In the genomic region with DNA sequence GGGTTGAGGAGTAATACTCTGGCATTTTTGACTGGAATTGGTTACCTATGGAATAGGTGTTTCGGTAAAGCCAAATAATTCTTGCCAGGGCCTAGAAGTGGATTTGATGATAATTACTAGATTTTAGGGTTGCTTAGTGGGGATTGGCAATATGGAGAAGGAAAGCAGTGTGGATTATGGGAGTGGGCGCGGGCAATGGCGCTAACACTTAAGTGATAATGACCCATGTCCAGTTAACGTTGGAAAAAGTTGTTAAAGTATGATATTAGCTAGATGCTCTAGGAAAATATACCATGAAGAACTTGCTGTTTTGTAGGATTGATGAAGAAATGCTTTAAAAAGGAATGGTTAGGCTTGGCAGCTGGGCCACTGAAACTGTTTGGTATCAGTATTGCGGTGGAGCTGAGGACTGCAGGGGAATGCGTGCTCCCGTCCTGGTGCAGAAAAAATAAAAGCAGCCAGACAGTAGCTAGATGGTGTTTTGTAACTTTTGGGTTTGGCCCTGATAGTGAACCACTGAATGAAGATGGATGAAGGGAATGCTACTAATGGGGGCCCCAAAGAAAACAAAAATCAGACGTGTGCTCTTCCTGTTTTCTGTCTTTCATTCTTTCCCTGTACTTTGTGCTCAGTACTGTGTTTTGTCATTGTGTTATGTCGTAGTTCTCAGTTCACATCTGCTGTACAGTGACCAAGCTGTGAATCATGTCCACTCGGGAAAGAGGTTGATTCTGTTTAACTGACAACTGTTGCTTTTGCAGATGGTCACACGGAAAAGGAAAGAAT, we compare ENCODE assay signal across 8 cellular contexts. TPM values are rescaled to one million over a fixed set of nuclear protein-coding genes. Genes with fewer than 3 reads are reported as not detected.
DNase-seq lines count a peak whose midpoint lies in the region; ATAC-seq, FAIRE-seq and TF ChIP-seq lines count a peak whose summit lies in the region.

No MANE protein-coding gene starts in this region.

- H3K9ac ChIP-seq in SK-N-SH, result peak overlapping the region; percentile 55
- peak overlapping the region; percentile 81 for H3K9ac ChIP-seq in HepG2 (ENCODE audit: insufficient read depth, low read depth, low read length)

- H3K27me3 ChIP-seq in SK-N-SH (ENCODE audit: insufficient read depth), result 0 out of 2 replicates have a peak, but pooled peaks cover 7% of the 10 kb centered on the region
- no peaks in the 10 kb centered on the region; a peak in 1 of 5 replicates for H3K27me3 ChIP-seq in HepG2 (ENCODE audit: control insufficient read depth in 1 of 2, insufficient read depth in 2 of 2, low read length in 2 of 2)

- no peaks in the 10 kb centered on the region for H3F3A ChIP-seq in SK-N-SH (replicated peaks; ENCODE audit: insufficient read depth)

- H3K4me1 Mint-ChIP-seq in chondrocyte (ENCODE audit: low read depth), result peaks cover 31% of the 10 kb centered on the region
- peaks cover 11% of the 10 kb centered on the region for H3K4me1 Mint-ChIP-seq in stimulated activated memory B cell treated with anti-CD40 and anti-IgM and Interleukin-4, amounts not matched to agents 10 μg/mL and 1 μg/mL and 100 μg/mL, for 72 hours

- H3K4me2 ChIP-seq in SK-N-SH (peak overlapping the region; percentile 82), HepG2 (ENCODE audit: low read depth, low read length) (peak overlapping the region; percentile 82)

- intact Hi-C loops in HepG2 (cut with micrococcal nuclease; ENCODE audit: unreplicated experiment), result loop anchor here (1.0 to 2.0 kb wide), 2 partner anchors 29 to 42 kb away; no protein-coding TSS in a partner anchor

- H3K9me3 ChIP-seq in SK-N-SH (no peaks in the 10 kb centered on the region), HepG2 (ENCODE audit: low read length) (no peaks in the 10 kb centered on the region)

- H4K20me1 ChIP-seq in SK-N-SH (ENCODE audit: insufficient read depth) (peaks cover 6% of the 10 kb centered on the region; the same call in 1 of the 2 replicates), HepG2 (ENCODE audit: insufficient read depth, low read length) (peaks cover 34% of the 10 kb centered on the region)

- FAIRE-seq in HepG2 (lab: Jason Lieb, UNC), result no peak

- peak; percentile 58 to 64 for TF ChIP-seq POLR2A in HepG2 (IDR thresholded peaks at IDR 0.05; ENCODE audit: insufficient read depth in 1 of 2, low read depth in 2 of 2, low read length in 2 of 2)

- peak overlapping the region; percentile 8 to 16; a peak in 3 of 4 replicates for H3K27ac ChIP-seq in SK-N-SH (ENCODE audit: low read depth in 2 of 2, low read length in 1 of 2)
- peak overlapping the region; percentile 69 for H3K27ac ChIP-seq in HepG2 (ENCODE audit: extremely low read length, insufficient read depth, low read length)

- no TSS peak for BruUV-seq in HepG2 (replicated peaks; lab: Mats Ljungman, UMichigan)

- no peak for TF ChIP-seq RAD21 in SK-N-SH (IDR thresholded peaks at IDR 0.05; ENCODE audit: low read length)
- TF ChIP-seq RAD21 in HepG2 (CRISPR knock-in tag; IDR thresholded peaks at IDR 0.05), result no peak

- H3K9me3 Mint-ChIP-seq in chondrocyte (ENCODE audit: low read depth), result peaks cover 3% of the 10 kb centered on the region
- H3K9me3 Mint-ChIP-seq in stimulated activated memory B cell treated with anti-CD40 and anti-IgM and Interleukin-4, amounts not matched to agents 10 μg/mL and 1 μg/mL and 100 μg/mL, for 72 hours, result no peaks in the 10 kb centered on the region

- no peaks in the 10 kb centered on the region for H3K36me3 Mint-ChIP-seq in chondrocyte (ENCODE audit: low read depth)
- H3K36me3 Mint-ChIP-seq in stimulated activated memory B cell treated with anti-CD40 and anti-IgM and Interleukin-4, amounts not matched to agents 10 μg/mL and 1 μg/mL and 100 μg/mL, for 72 hours, result peaks cover 5% of the 10 kb centered on the region

- WGBS in SK-N-SH (ENCODE audit: low lambda C conversion rate), result 5% methylated on average over 12 of the region's 12 CpGs
- WGBS in HepG2 (ENCODE audit: low lambda C conversion rate), result under 1% methylated on average over 12 of the region's 12 CpGs

- TF ChIP-seq CTCF in SK-N-SH (IDR thresholded peaks at IDR 0.05), result no peak; the same call in none of the 2 replicates
- peak; percentile 52 for TF ChIP-seq CTCF in chondrocyte (IDR thresholded peaks at IDR 0.05)
- 0 out of 2 replicates have a peak, but pooled peaks have one; percentile 2 for TF ChIP-seq CTCF in HepG2 (CRISPR knock-in tag; IDR thresholded peaks at IDR 0.05)

- ATAC-seq in GM18873 (IDR thresholded peaks at IDR 0.05; ENCODE audit: low FRiP score, unreplicated experiment), result peak; percentile 20
- peak; percentile 30 for ATAC-seq in HG03196 (IDR thresholded peaks at IDR 0.05; ENCODE audit: unreplicated experiment)
- ATAC-seq in HepG2, result peak; percentile 60
- no peak for ATAC-seq in stimulated activated memory B cell treated with anti-CD40 and anti-IgM and Interleukin-4, amounts not matched to agents 10 μg/mL and 1 μg/mL and 100 μg/mL, for 72 hours

- DNase-seq in Ammon's horn (ENCODE audit: low spot score), result peak; percentile 46
- peak; percentile 36 for DNase-seq in SK-N-SH
- no peak for DNase-seq in chondrocyte (ENCODE audit: low spot score)
- peak; percentile 89 for DNase-seq in HepG2 (ENCODE audit: low spot score)
- no peak for DNase-seq in NCI-H1930 (lab: John Stamatoyannopoulos, UW)

- CTCF ChIA-PET in SK-N-SH (lab: Yijun Ruan, JAX), result interaction anchor here (1.0 to 1.4 kb wide), 4 partner anchors 12 to 46 kb away, joined by 3 to 5 read pairs (median 3); no protein-coding TSS in a partner anchor
- CTCF ChIA-PET in HepG2 (lab: Yijun Ruan, JAX; ENCODE audit: low intra/inter-chr PET ratio, low total read pairs), result no interaction called here

- H3K4me3 Mint-ChIP-seq in chondrocyte (ENCODE audit: unreplicated experiment), result peak overlapping the region; percentile 92
- H3K4me3 Mint-ChIP-seq in stimulated activated memory B cell treated with anti-CD40 and anti-IgM and Interleukin-4, amounts not matched to agents 10 μg/mL and 1 μg/mL and 100 μg/mL, for 72 hours, result peak overlapping the region; percentile 87

- peak overlapping the region; percentile 52 for H3K27ac Mint-ChIP-seq in chondrocyte (ENCODE audit: unreplicated experiment)
- H3K27ac Mint-ChIP-seq in stimulated activated memory B cell treated with anti-CD40 and anti-IgM and Interleukin-4, amounts not matched to agents 10 μg/mL and 1 μg/mL and 100 μg/mL, for 72 hours, result peak overlapping the region; percentile 82

- H2AFZ ChIP-seq in SK-N-SH (ENCODE audit: low read depth) (peak overlapping the region; percentile 91), HepG2 (ENCODE audit: low read length) (no peak overlapping the region)

- H3K79me2 ChIP-seq in SK-N-SH (ENCODE audit: insufficient read depth) (peaks cover 36% of the 10 kb centered on the region), HepG2 (ENCODE audit: insufficient read depth, low read length) (peaks cover 54% of the 10 kb centered on the region)

- in situ Hi-C loops in HepG2 (cut with HindIII; ENCODE audit: extremely low pct_ligation_motif_present, low pct_unique_long_range_greater_than_20kb), result no loop called here

- H3K27me3 Mint-ChIP-seq in chondrocyte (ENCODE audit: low read depth), result peaks cover 8% of the 10 kb centered on the region
- no peaks in the 10 kb centered on the region for H3K27me3 Mint-ChIP-seq in stimulated activated memory B cell treated with anti-CD40 and anti-IgM and Interleukin-4, amounts not matched to agents 10 μg/mL and 1 μg/mL and 100 μg/mL, for 72 hours

- H3K36me3 ChIP-seq in SK-N-SH (replicated peaks in 1 of 2; ENCODE audit: control insufficient read depth in 1 of 2, insufficient read depth in 2 of 2, low read length in 1 of 2) (no peaks in the 10 kb centered on the region), HepG2 (replicated peaks in 1 of 2; ENCODE audit: control insufficient read depth in 1 of 2, insufficient read depth in 2 of 2, low read length in 2 of 2) (peaks cover under 1% of the 10 kb centered on the region in 2 experiments; a peak in 2 of 5 replicates)

- H3K4me1 ChIP-seq in SK-N-SH (ENCODE audit: control insufficient read depth in 1 of 2, insufficient read depth in 2 of 2, low read depth in 1 of 2, low read length in 1 of 2) (peaks cover 0 to 11% of the 10 kb centered on the region in 2 experiments; a peak in 2 of 4 replicates), HepG2 (ENCODE audit: insufficient read depth, low read length) (peaks cover 58% of the 10 kb centered on the region)

- H3K4me3 ChIP-seq in SK-N-SH (ENCODE audit: low read depth in 2 of 2, low read length in 1 of 2), result peak overlapping the region; percentile 95 to 99
- peak overlapping the region; percentile 79 to 91 (median 89) for H3K4me3 ChIP-seq in HepG2 (replicated peaks in 1 of 3; ENCODE audit: insufficient read depth in 1 of 3, low read depth in 2 of 3, low read length in 3 of 3)

- POLR2A ChIA-PET in SK-N-SH (lab: Yijun Ruan, JAX) (interaction anchor here (0.7 to 1.2 kb wide), 3 partner anchors 11 to 85 kb away, joined by 3 read pairs; no protein-coding TSS in a partner anchor), HepG2 (lab: Yijun Ruan, JAX) (interaction anchor here (1.9 to 2.5 kb wide), 5 partner anchors 11 to 75 kb away, joined by 5 to 12 read pairs (median 8); a partner anchor contains a TSS)

- no peaks in the 10 kb centered on the region for H3K9me2 ChIP-seq in SK-N-SH

- no peak for TF ChIP-seq EP300 in SK-N-SH (IDR thresholded peaks at IDR 0.05; ENCODE audit: borderline replicate concordance in 1 of 2, low read depth in 1 of 2, low read length in 1 of 2)
- peak in 1 of 2 experiments; percentile 82; a peak in 2 of 4 replicates for TF ChIP-seq EP300 in HepG2 (IDR thresholded peaks at IDR 0.05; ENCODE audit: low read depth in 2 of 2, low read length in 2 of 2)
- peak; percentile 69; the same call in 1 of the 2 replicates for TF ChIP-seq EP300 in HepG2 (CRISPR knock-in tag; IDR thresholded peaks at IDR 0.05; ENCODE audit: borderline replicate concordance)

RNA-seq across cellular contexts. Expression of a gene that starts 0.9 kb away (rescaled TPM):
- 8.7 and 15.0 TPM in 2 replicates for polyA plus RNA-seq in SK-N-SH (2012; rRNA removed)
- 15.7 and 18.1 TPM in 2 replicates for polyA plus RNA-seq in SK-N-SH (2012; cell fraction: cytosol; rRNA removed)
- polyA plus RNA-seq in SK-N-SH (2012; cell fraction: nucleus; rRNA removed), result 5.5 and 11.7 TPM in 2 replicates
- total RNA-seq in chondrocyte, result 24.7 to 27.7 TPM (median 25.0 TPM) in 3 replicates
- 54.6 and 73.5 TPM in 2 replicates for total RNA-seq in HepG2 (2016; rRNA removed; fragmentation: Illumina TruSeq; extraction: Trizol)
- 42.1 and 49.7 TPM in 2 replicates for total RNA-seq in HepG2 (2016; cell fraction: cytosol; rRNA removed; fragmentation: Illumina TruSeq; extraction: Trizol; ENCODE audit: low read depth)
- total RNA-seq in HepG2 (2016; cell fraction: insoluble cytoplasmic fraction; rRNA removed; fragmentation: Illumina TruSeq; extraction: Trizol), result 62.3 and 69.8 TPM in 2 replicates
- 63.4 and 67.9 TPM in 2 replicates for total RNA-seq in HepG2 (2016; cell fraction: membrane; rRNA removed; fragmentation: Illumina TruSeq; extraction: Trizol)
- total RNA-seq in HepG2 (2016; cell fraction: nucleus; rRNA removed; fragmentation: Illumina TruSeq; extraction: Trizol), result 85.3 and 102 TPM in 2 replicates
- 316 and 481 TPM in 2 replicates for polyA plus RNA-seq in HepG2 (2011; rRNA removed)
- polyA plus RNA-seq in HepG2 (2011; cell fraction: cytosol; rRNA removed), result 173 and 253 TPM in 2 replicates
- polyA plus RNA-seq in HepG2 (2011; cell fraction: nucleus; rRNA removed), result 137 and 144 TPM in 2 replicates
- polyA plus RNA-seq in HepG2 (2012), result 326 and 528 TPM in 2 replicates
- polyA plus RNA-seq in HepG2 (2016; cell fraction: cytosol; fragmentation: Illumina TruSeq; extraction: Trizol; ENCODE audit: low read depth), result 54.6 and 62.8 TPM in 2 replicates
- polyA plus RNA-seq in HepG2 (2016; cell fraction: insoluble cytoplasmic fraction; fragmentation: Illumina TruSeq; extraction: Trizol; ENCODE audit: low read depth), result 59.5 and 66.9 TPM in 2 replicates
- 65.7 and 73.3 TPM in 2 replicates for polyA plus RNA-seq in HepG2 (2016; cell fraction: membrane; fragmentation: Illumina TruSeq; extraction: Trizol; ENCODE audit: low read depth)
- polyA plus RNA-seq in HepG2 (2016; cell fraction: nucleus; fragmentation: Illumina TruSeq; extraction: Trizol; ENCODE audit: insufficient read depth, low read depth), result 147 and 181 TPM in 2 replicates
- polyA minus RNA-seq in HepG2 (2011; rRNA and poly(A)+ RNA removed; ENCODE audit: low replicate concordance), result 1.5 and 94.5 TPM in 2 replicates
- polyA minus RNA-seq in HepG2 (2011; cell fraction: cytosol; rRNA and poly(A)+ RNA removed), result 66.4 and 81.9 TPM in 2 replicates
- polyA minus RNA-seq in HepG2 (2011; cell fraction: nucleus; rRNA and poly(A)+ RNA removed), result 257 and 299 TPM in 2 replicates

Comparison
In these comparisons a context has a peak if more than half of its experiments do, and no peak if none do; other contexts are left out.
1. DNase-seq: peak in Ammon's horn (single experiment), SK-N-SH (single experiment) and HepG2 (single experiment); none in chondrocyte (single experiment) and NCI-H1930 (0 of 2).